13 cellular contexts compared by ENCODE assay signal in the genomic region with DNA sequence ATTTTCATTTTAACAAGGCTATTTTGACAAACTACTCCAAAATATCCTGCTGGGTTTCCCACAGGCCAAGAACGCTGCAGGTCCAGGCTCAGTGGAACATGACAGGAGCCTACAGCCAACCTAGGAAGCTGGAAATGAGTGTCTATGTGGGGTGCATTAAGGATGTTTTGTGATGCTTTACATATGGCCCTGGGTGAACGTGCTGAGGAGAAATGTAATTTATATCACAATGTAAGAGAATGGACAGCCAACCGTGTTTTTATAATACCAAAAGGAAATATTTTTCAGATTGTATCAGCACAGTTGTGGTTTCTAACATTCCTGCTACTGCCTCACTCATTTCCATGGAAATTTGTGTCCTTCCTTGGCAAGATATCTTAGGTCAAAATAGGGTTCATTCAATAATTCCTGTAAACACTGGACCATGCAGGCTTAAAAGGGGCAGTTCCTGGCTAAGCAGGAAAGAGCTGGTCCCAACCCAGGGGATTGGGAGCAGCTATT. TPM values are rescaled to one million over a fixed set of nuclear protein-coding genes. Genes with fewer than 3 reads are reported as not detected.
DNase-seq lines count a peak whose midpoint lies in the region; ATAC-seq, FAIRE-seq and TF ChIP-seq lines count a peak whose summit lies in the region.
"Had no signal": no experiment of that assay in that cellular context is flagged by ENCODE, and none has a peak within 500 bp of the region (broad histone marks: within the 10 kb centered on the region; RNA-seq: fewer than 3 reads in every experiment).

No MANE protein-coding gene starts in this region.

- intact Hi-C loops in heart right ventricle (cut with DNase I), result no loop called here

- TF ChIP-seq CTCF in astrocyte of the spinal cord (IDR thresholded peaks at IDR 0.05; ENCODE audit: low read depth, low read length) (no peak), heart right ventricle (IDR thresholded peaks at IDR 0.05) (no peak)

- H3K9me3 ChIP-seq in heart right ventricle, result no peaks in the 10 kb centered on the region

- no peaks in the 10 kb centered on the region for H3K36me3 ChIP-seq in heart right ventricle

- ATAC-seq in heart right ventricle (peak in 7 of 8 donors; percentile 15 to 77 (median 50)), GM19035 (IDR thresholded peaks at IDR 0.05; ENCODE audit: unreplicated experiment) (no peak)

- in situ Hi-C loops in astrocyte of the spinal cord (cut with HindIII; ENCODE audit: low sequenced_read_pairs), result no loop called here

- DNase-seq in EH (ENCODE audit: low read depth), result peak; percentile 92
- DNase-seq in astrocyte of the spinal cord (ENCODE audit: low read depth, low spot score), result peak; percentile 94
- DNase-seq in heart right ventricle, result no peak
- DNase-seq in skeletal muscle cell (ENCODE audit: low read depth), result peak; percentile 72
- no peak for DNase-seq in mucosa of gallbladder (ENCODE audit: low spot score)
- DNase-seq in GM12892 (ENCODE audit: insufficient read length), result no peak
- no peak for DNase-seq in ecto neural progenitor cell (ENCODE audit: low spot score)
- DNase-seq: CD8-positive, alpha-beta memory T cell; NCI-H187; stimulated activated CD4-positive, alpha-beta T cell treated with anti-CD3 and anti-CD28 coated beads, Interleukin-4, amount 100 ng/mL, for 1 hour had no signal

- no peaks in the 10 kb centered on the region for H3K27me3 ChIP-seq in heart right ventricle

- TF ChIP-seq POLR2A in GM12892 (IDR thresholded peaks at IDR 0.05; ENCODE audit: low read depth, low read length), result no peak

- H3K4me3 ChIP-seq in astrocyte of the spinal cord (ENCODE audit: low read depth, low read length), result no peak overlapping the region
- H3K4me3 ChIP-seq in heart right ventricle, result no peak overlapping the region
- H3K4me3 ChIP-seq in skeletal muscle cell (ENCODE audit: low read depth, low read length), result no peak overlapping the region

- WGBS in heart right ventricle, 2 donors, result 46 to 54% methylated on average over 3 of the region's 3 CpGs

- FAIRE-seq in GM12892 (lab: Jason Lieb, UNC), result no peak
- FAIRE-seq: H1 had no signal

- peaks cover 0 to 14% (median 3%) of the 10 kb centered on the region in 9 donors for H3K4me1 ChIP-seq in heart right ventricle

- peak overlapping the region; percentile 10 to 82 (median 62) for H3K27ac ChIP-seq in heart right ventricle
- H3K27ac ChIP-seq: HL-60 had no signal

RNA-seq across cellular contexts. Expression of gene ST8SIA1, which starts 51.5 kb away (rescaled TPM):
- 1 to 10 TPM; 1.0 to 4.9 (median 2.0) TPM for total RNA-seq in heart right ventricle
- polyA plus RNA-seq in heart right ventricle, result 1 to 10 TPM in 1 of 2 donors, under 1 TPM in 1; 0.93 to 1.3 TPM
- total RNA-seq in mucosa of gallbladder, result 2.4 TPM
- polyA plus RNA-seq in GM12892 (2012; ENCODE audit: missing spikeins), result not detected

Comparison
In these comparisons a context has a peak if more than half of its experiments do, and no peak if none do; other contexts are left out.
1. DNase-seq: peak in EH (single experiment), astrocyte of the spinal cord (single experiment) and skeletal muscle cell (single experiment); none in heart right ventricle (0 of 2), mucosa of gallbladder (single experiment), GM12892 (single experiment) and ecto neural progenitor cell (single experiment).